1 cellular context compared by ENCODE assay signal in the genomic region with DNA sequence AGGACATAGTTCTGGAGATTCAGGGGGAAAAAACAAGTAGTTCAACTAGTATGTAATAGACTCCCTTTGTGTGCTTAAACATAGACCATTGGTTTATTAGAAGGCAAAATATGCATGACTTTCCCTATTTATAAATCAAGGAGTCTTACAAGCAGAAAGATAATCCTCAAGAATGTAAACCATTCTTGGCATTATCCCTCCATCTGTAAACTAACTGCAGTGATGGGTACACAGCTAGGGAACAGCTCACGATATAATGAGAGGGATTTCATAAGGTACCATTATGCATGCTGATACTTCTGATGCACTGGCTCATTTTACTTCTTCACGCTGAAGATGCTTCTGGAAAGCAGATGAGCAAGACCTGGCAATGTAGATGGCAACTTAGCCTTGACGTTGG.
TF ChIP-seq lines count a peak whose summit lies in the region.

No MANE protein-coding gene starts in this region.

TF ChIP-seq in WTC11, 78 proteins besides CTCF, POLR2A, EP300 and RAD21 (continued from another document):
- TF ChIP-seq, protein P1, sequence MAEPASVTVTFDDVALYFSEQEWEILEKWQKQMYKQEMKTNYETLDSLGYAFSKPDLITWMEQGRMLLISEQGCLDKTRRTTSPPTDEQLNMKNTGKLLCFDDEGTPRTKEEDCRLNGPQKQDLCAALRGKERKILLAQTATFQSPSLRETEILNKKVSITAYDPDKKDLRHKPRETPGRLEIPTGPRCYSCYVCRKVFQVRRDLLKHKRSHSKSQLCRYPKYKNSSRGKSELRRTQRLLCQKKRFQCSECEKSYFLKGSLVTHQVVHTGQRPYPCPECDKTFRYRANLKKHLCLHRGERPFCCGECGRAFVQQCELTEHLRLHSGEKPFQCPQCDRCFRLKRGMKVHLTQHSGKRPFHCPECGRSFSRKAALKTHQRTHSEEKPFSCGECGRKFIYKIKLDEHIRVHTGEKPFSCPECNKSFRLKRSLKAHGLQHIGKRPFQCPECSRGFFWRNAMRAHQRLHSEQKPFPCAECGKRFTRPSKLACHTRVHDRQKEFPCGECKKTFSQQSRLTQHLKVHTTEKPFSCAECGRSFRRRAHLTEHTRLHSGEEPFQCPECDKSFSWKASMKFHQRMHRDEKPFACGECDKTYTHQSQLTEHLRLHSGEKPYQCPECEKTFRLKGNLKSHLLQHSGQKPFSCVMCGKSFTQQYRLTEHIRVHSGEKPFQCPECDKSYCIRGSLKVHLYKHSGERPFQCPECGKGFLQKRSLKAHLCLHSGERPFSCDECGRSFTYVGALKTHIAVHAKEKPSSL (CRISPR knock-in tag; conservative IDR thresholded peaks at IDR 0.05) = no peak
- TF ChIP-seq RORB (CRISPR knock-in tag; IDR thresholded peaks at IDR 0.05) (no peak), GTF2I (CRISPR knock-in tag; conservative IDR thresholded peaks at IDR 0.05) (no peak), SP1 (CRISPR knock-in tag; conservative IDR thresholded peaks at IDR 0.05) (no peak)
- TF ChIP-seq, protein P2, sequence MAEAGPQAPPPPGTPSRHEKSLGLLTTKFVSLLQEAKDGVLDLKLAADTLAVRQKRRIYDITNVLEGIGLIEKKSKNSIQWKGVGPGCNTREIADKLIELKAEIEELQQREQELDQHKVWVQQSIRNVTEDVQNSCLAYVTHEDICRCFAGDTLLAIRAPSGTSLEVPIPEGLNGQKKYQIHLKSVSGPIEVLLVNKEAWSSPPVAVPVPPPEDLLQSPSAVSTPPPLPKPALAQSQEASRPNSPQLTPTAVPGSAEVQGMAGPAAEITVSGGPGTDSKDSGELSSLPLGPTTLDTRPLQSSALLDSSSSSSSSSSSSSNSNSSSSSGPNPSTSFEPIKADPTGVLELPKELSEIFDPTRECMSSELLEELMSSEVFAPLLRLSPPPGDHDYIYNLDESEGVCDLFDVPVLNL (CRISPR knock-in tag; IDR thresholded peaks at IDR 0.05; ENCODE audit: borderline replicate concordance, low read depth) = no peak
TF ChIP-seq in WTC11: peak in this region for 0.
